In genomic region chr3:74643636-74644035, GRCh38 we compare ENCODE assay signal across 10 cellular contexts. TPM values are rescaled to one million over a fixed set of nuclear protein-coding genes. Genes with fewer than 3 reads are reported as not detected.
DNase-seq lines count a peak whose midpoint lies in the region; ATAC-seq and TF ChIP-seq lines count a peak whose summit lies in the region.
"Had no signal": no experiment of that assay in that cellular context is flagged by ENCODE, and none has a peak within 500 bp of the region (broad histone marks: within the 10 kb centered on the region; RNA-seq: fewer than 3 reads in every experiment).

No MANE protein-coding gene starts in this region.

- TF ChIP-seq CTCF in VCaP (conservative IDR thresholded peaks at IDR 0.05), result no peak

- peak; percentile 43 for DNase-seq in EH (ENCODE audit: low read depth)
- peak; percentile 54 for DNase-seq in left cardiac atrium
- peak; percentile 11 for DNase-seq in pulmonary artery endothelial cell (ENCODE audit: low read depth, low spot score)
- no peak for DNase-seq in activated T-cell treated with anti-CD3 and anti-CD28 coated beads, Interleukin-2, amount 50 U/mL, for 1 hour
- no peak for DNase-seq in superior temporal gyrus (ENCODE audit: extremely low spot score)
- DNase-seq in SHP77 (lab: John Stamatoyannopoulos, UW), result no peak
- DNase-seq: activated gamma-delta T cell, dermis blood vessel endothelial cell had no signal

- ATAC-seq in left cardiac atrium, result peak; percentile 100
- no peak for ATAC-seq in HG03565 (IDR thresholded peaks at IDR 0.05; ENCODE audit: unreplicated experiment)

- H3K27ac ChIP-seq in VCaP, result peak overlapping the region; percentile 86

- intact Hi-C loops in left cardiac atrium (cut with DNase I), result no loop called here

RNA-seq across cellular contexts. Expression of gene CNTN3, which starts 29.2 kb away (rescaled TPM):
- total RNA-seq in left cardiac atrium (1 to 10 TPM; 3.0 to 4.3 TPM), pulmonary artery endothelial cell (1.8 and 3.7 TPM in 2 replicates)
- total RNA-seq: dermis blood vessel endothelial cell had no signal

Comparison
In these comparisons a context has a peak if more than half of its experiments do, and no peak if none do; other contexts are left out.
1. DNase-seq: peak in EH (single experiment), left cardiac atrium (single experiment) and pulmonary artery endothelial cell (single experiment); none in activated T-cell treated with anti-CD3 and anti-CD28 coated beads, Interleukin-2, amount 50 U/mL, for 1 hour (single experiment), superior temporal gyrus (single experiment) and SHP77 (0 of 2).